Comparison of ENCODE assay signal across 8 cellular contexts in the genomic region with DNA sequence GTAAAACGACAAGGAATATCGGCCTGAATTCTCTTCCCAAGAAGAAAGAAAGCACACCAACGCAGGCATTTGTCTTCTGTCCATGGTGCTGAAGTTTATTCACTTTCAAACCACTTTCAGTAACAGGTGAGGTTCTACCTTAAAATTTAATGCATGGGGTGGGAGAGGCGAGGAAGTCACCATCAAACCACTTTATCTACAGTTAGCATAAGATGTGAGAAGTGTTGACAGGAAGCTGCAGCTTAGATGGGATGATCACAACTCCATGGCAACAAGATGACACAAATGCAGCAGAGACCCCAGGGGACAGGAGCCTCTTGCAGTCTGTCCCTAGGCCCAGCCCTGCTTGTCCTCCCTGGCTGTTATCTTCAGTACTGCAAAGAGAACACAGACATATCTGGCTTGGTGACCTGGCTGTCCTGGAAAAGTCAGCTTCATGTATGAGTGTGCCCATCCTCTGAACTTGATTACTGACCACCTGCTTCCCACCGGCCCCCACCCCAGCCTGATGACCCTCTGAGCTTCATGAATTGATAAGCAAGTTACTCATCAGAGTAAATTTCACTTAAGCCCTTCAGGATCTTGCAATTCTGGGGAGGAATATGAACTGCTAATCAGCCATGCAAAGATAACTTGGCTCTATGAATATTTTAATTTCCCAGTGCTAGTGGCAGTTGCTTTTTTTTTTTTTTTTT. TPM values are rescaled to one million over a fixed set of nuclear protein-coding genes. Genes with fewer than 3 reads are reported as not detected.
DNase-seq lines count a peak whose midpoint lies in the region; ATAC-seq, FAIRE-seq and TF ChIP-seq lines count a peak whose summit lies in the region.
"Had no signal": no experiment of that assay in that cellular context is flagged by ENCODE, and none has a peak within 500 bp of the region (broad histone marks: within the 10 kb centered on the region; RNA-seq: fewer than 3 reads in every experiment).

No MANE protein-coding gene starts in this region.

- no peaks in the 10 kb centered on the region for H3K9me2 ChIP-seq in HCT116 (ENCODE audit: insufficient read depth)

- H3K4me2 ChIP-seq in HCT116 (ENCODE audit: low read length) = no peak overlapping the region

- H3K36me3 ChIP-seq in HCT116 (ENCODE audit: control insufficient read depth in 1 of 2, insufficient read depth in 2 of 2, low read length in 2 of 2) = peaks cover 0 to 11% of the 10 kb centered on the region in 2 experiments; a peak in 1 of 4 replicates
- H3K36me3 ChIP-seq in kidney (ENCODE audit: control insufficient read depth in 1 of 2, insufficient read depth in 2 of 2, low read length in 2 of 2) = peaks cover 26 to 39% of the 10 kb centered on the region in 2 donors

- RAD21 ChIA-PET in HCT116 (lab: Charles Lee; ENCODE audit: low non-redundant PET in 1 of 2, low total read pairs in 2 of 2, uncharacterized antibody in 2 of 2, unreplicated experiment in 2 of 2) = no interaction called here

- no TSS peak for BruUV-seq in HCT116 (replicated peaks; lab: Mats Ljungman, UMichigan)

- H3K9me3 ChIP-seq in HCT116 (ENCODE audit: control insufficient read depth in 1 of 2, insufficient read depth in 1 of 2, low read depth in 1 of 2, low read length in 2 of 2) (no peaks in the 10 kb centered on the region), kidney (ENCODE audit: control insufficient read depth in 1 of 2, low read length in 2 of 2) (no peaks in the 10 kb centered on the region)

- intact Hi-C loops in HCT116 (cut with micrococcal nuclease) = no loop called here
- intact Hi-C loops in kidney (cut with DNase I) = no loop called here

- H4K20me1 ChIP-seq in HCT116 (ENCODE audit: insufficient read depth) = no peaks in the 10 kb centered on the region

- no peak overlapping the region for H3K4me3 ChIP-seq in HCT116 (replicated peaks in 1 of 2; ENCODE audit: low read depth in 1 of 2, low read length in 2 of 2)
- no peak overlapping the region for H3K4me3 ChIP-seq in kidney (ENCODE audit: low read length in 2 of 2)

- H3K27ac ChIP-seq in HCT116 (ENCODE audit: low read depth, low read length) = no peak overlapping the region
- H3K27ac ChIP-seq in RWPE1 = no peak overlapping the region
- H3K27ac ChIP-seq in kidney (ENCODE audit: low read depth in 2 of 2, low read length in 2 of 2) = no peak overlapping the region
- H3K27ac ChIP-seq: parathyroid adenoma had no signal

- CTCF ChIA-PET in HCT116 (lab: Charles Lee) (no interaction called here), RWPE1 (lab: Yijun Ruan, JAX) (interaction anchor here (0.5 kb wide), 1 partner anchor 17 kb away, joined by 4 read pairs; no protein-coding TSS in a partner anchor)

- DNase-seq in HCT116 (ENCODE audit: low read depth, low spot score) (no peak), RWPE1 (ENCODE audit: low spot score) (peak; percentile 43), kidney (peak; percentile 18), activated gamma-delta T cell (lab: John Stamatoyannopoulos, UW) (no peak)
- DNase-seq: activated CD4-positive, alpha-beta T cell treated with anti-CD3 and anti-CD28 coated beads for 36 hours had no signal

- 0 out of 6 replicates have a peak, but pooled peaks of 1 of the 3 experiments have one; percentile 9 for TF ChIP-seq CTCF in HCT116 (IDR thresholded peaks at IDR 0.05 in 2 of 3, conservative IDR thresholded peaks at IDR 0.05 in 1 of 3; ENCODE audit: borderline replicate concordance in 1 of 3, insufficient read depth in 1 of 3, low read depth in 2 of 3, low read length in 2 of 3)
- no peak for TF ChIP-seq CTCF in RWPE1 (conservative IDR thresholded peaks at IDR 0.05; ENCODE audit: low read depth)
- TF ChIP-seq CTCF in kidney (IDR thresholded peaks at IDR 0.05; ENCODE audit: borderline replicate concordance, extremely low read depth, insufficient read depth) = no peak

- no peak for FAIRE-seq in kidney (lab: Jason Lieb, UNC)

- H3K4me1 ChIP-seq in HCT116 (ENCODE audit: control insufficient read depth in 1 of 2, insufficient read depth in 2 of 2, low read length in 2 of 2) = 0 out of 4 replicates have a peak, but pooled peaks cover 0 to 3% of the 10 kb centered on the region in 2 experiments
- H3K4me1 ChIP-seq in kidney (ENCODE audit: control insufficient read depth in 1 of 2, insufficient read depth in 1 of 2, low read depth in 1 of 2, low read length in 2 of 2) = no peaks in the 10 kb centered on the region
- H3K4me1 ChIP-seq: parathyroid adenoma had no signal

- no peak overlapping the region for H2AFZ ChIP-seq in HCT116 (ENCODE audit: low read depth, low read length, poor library complexity, severe bottlenecking)
- H2AFZ ChIP-seq: parathyroid adenoma had no signal

- TF ChIP-seq RAD21 in HCT116 (IDR thresholded peaks at IDR 0.05; ENCODE audit: low read depth) = no peak

- H3K9ac ChIP-seq in HCT116 (ENCODE audit: low read length) = no peak overlapping the region
- H3K9ac ChIP-seq in kidney (ENCODE audit: low read length in 2 of 2) = no peak overlapping the region
- H3K9ac ChIP-seq: parathyroid adenoma had no signal

- H3K27me3 ChIP-seq in HCT116 (ENCODE audit: insufficient read depth, low read length) = no peaks in the 10 kb centered on the region

- ATAC-seq in HCT116 (peak; percentile 62), GM19463 (IDR thresholded peaks at IDR 0.05; ENCODE audit: unreplicated experiment) (no peak), GM18907 (IDR thresholded peaks at IDR 0.05; ENCODE audit: unreplicated experiment) (no peak)
- ATAC-seq: activated CD4-positive, alpha-beta T cell treated with anti-CD3 and anti-CD28 coated beads for 36 hours had no signal

- TF ChIP-seq POLR2A in HCT116 (IDR thresholded peaks at IDR 0.05; ENCODE audit: borderline replicate concordance, extremely low read depth, insufficient read depth, insufficient read length) = no peak

- POLR2A ChIA-PET in HCT116 (lab: Charles Lee) = no interaction called here
- POLR2A ChIA-PET in RWPE1 (lab: Yijun Ruan, JAX; ENCODE audit: low non-redundant PET) = no interaction called here

- H3K79me2 ChIP-seq in HCT116 (ENCODE audit: insufficient read depth, low read length) = no peaks in the 10 kb centered on the region
- H3K79me2 ChIP-seq: parathyroid adenoma had no signal

TF ChIP-seq in HCT116, 20 proteins besides CTCF, POLR2A, EP300 and RAD21:
- TF ChIP-seq ELF1 (IDR thresholded peaks at IDR 0.05; ENCODE audit: borderline replicate concordance, low read depth) (no peak), REST (IDR thresholded peaks at IDR 0.05; ENCODE audit: low read depth) (peak; percentile 80)
TF ChIP-seq in HCT116: peak in this region for 1.

RNA-seq across cellular contexts. Expression of gene NPPA, which starts 1.8 kb away (rescaled TPM):
- total RNA-seq in HCT116 (2021; ENCODE audit: unreplicated experiment) (not detected), kidney (0.50 TPM)
- polyA plus RNA-seq in HCT116 (2012) = 0.09 and 0.12 TPM in 2 replicates
- not detected for polyA plus RNA-seq in kidney (ENCODE audit: insufficient read depth, low read depth, low replicate concordance)
- total RNA-seq: activated CD4-positive, alpha-beta T cell treated with anti-CD3 and anti-CD28 coated beads for 36 hours had no signal

RNA-seq across cellular contexts. Expression of gene NPPB, which starts 13.0 kb away (rescaled TPM):
- not detected for total RNA-seq in HCT116 (2021; ENCODE audit: unreplicated experiment)
- not detected in 2 replicates for polyA plus RNA-seq in HCT116 (2012)
- total RNA-seq in kidney = not detected
- not detected for polyA plus RNA-seq in kidney (ENCODE audit: insufficient read depth, low read depth, low replicate concordance)
- total RNA-seq: activated CD4-positive, alpha-beta T cell treated with anti-CD3 and anti-CD28 coated beads for 36 hours had no signal

RNA-seq across cellular contexts. Expression of gene CLCN6, which starts 39.8 kb away (rescaled TPM):
- total RNA-seq in HCT116 (2021; ENCODE audit: unreplicated experiment) = 13.7 TPM
- 5.6 and 6.3 TPM in 2 replicates for polyA plus RNA-seq in HCT116 (2012)
- total RNA-seq in kidney = 26.0 TPM
- 7.1 TPM for polyA plus RNA-seq in kidney (ENCODE audit: insufficient read depth, low read depth, low replicate concordance)

RNA-seq across cellular contexts. Expression of gene MTHFR, which starts 40.0 kb away (rescaled TPM):
- total RNA-seq in HCT116 (2021; ENCODE audit: unreplicated experiment) (20.9 TPM), kidney (65.5 TPM)
- polyA plus RNA-seq in HCT116 (2012) = 9.1 and 10.7 TPM in 2 replicates
- polyA plus RNA-seq in kidney (ENCODE audit: insufficient read depth, low read depth, low replicate concordance) = 10.6 TPM

Comparison
In these comparisons a context has a peak if more than half of its experiments do, and no peak if none do; other contexts are left out.
1. DNase-seq: peak in RWPE1 (single experiment) and kidney (single experiment); none in HCT116 (single experiment) and activated gamma-delta T cell (single experiment).